In the genomic region with DNA sequence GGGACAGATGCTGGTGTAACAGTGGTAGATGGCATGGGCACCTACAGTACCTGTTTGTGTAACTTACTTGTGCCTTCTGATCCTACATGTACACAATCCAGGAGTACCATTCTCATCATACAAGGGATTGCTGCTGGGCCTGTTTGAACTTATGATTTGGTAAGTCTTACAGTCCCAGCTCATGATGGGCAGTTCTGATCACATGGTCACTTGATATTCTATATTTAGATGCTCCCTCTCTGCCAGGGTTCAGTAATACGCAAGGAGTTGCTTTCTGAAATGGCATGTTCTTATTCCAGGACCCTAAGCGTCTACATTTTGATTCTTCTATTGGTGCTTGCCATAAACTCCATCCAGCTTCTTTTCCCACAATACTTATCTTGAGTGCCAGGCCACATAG, we compare ENCODE assay signal across 25 cellular contexts.
"Had no signal": no experiment of that assay in that cellular context is flagged by ENCODE, and none has a peak within 500 bp of the region (broad histone marks: within the 10 kb centered on the region; RNA-seq: fewer than 3 reads in every experiment).

No MANE protein-coding gene starts in this region.

- DNase-seq: head of caudate nucleus; islet precursor cell; mesendoderm; naive B cell; natural killer cell; nephron progenitor cell; occipital lobe; retina; right lobe of liver; stimulated activated CD4-positive, alpha-beta T cell treated with anti-CD3 and anti-CD28 coated beads, Interleukin-1b, Interleukin-23, amount 100 ng/mL, for 48 hours; stimulated activated CD4-positive, alpha-beta T cell treated with anti-CD3 and anti-CD28 coated beads, Interleukin-2, amount 100 ng/mL, for 48 hours; stimulated activated CD4-positive, alpha-beta T cell treated with anti-CD3 and anti-CD28 coated beads, Interleukin-4, amount 100 ng/mL, for 4 hours; stimulated activated CD8-positive, alpha-beta memory T cell treated with anti-CD3 and anti-CD28 coated beads, Interleukin-4, amount 100 ng/mL, for 48 hours; stimulated activated naive CD4-positive, alpha-beta T cell treated with Interleukin-2 at 50 U/mL for 16 hours; stimulated activated naive CD8-positive, alpha-beta T cell treated with anti-CD3 and anti-CD28 coated beads, Interleukin-15, amount 100 ng/mL, for 72 hours; substantia nigra; uterus had no signal

- H3K4me1 ChIP-seq: right lobe of liver, tibial nerve, uterus had no signal

- H3K4me3 ChIP-seq: hepatocyte, lung, neural progenitor cell, right lobe of liver, smooth muscle cell, tibial nerve, uterus had no signal

- ATAC-seq: left lobe of liver; natural killer cell; right lobe of liver; stimulated activated memory B cell treated with anti-CD40 and anti-IgM and Interleukin-4, amounts not matched to agents 10 μg/mL and 1 μg/mL and 100 μg/mL, for 72 hours; stimulated activated naive CD8-positive, alpha-beta T cell treated with anti-CD3 and anti-CD28 coated beads, Interleukin-15, amount 100 ng/mL, for 72 hours had no signal

- H3K27ac ChIP-seq: hepatocyte, neural progenitor cell, neutrophil, right lobe of liver, tibial nerve, uterus had no signal

- H3K36me3 ChIP-seq: neural progenitor cell, neutrophil, right lobe of liver, tibial nerve, uterus had no signal

- H3K9me3 ChIP-seq: neutrophil, right lobe of liver, tibial nerve, uterus had no signal

- H3K27me3 ChIP-seq: hepatocyte, neural progenitor cell, neutrophil, right lobe of liver, uterus had no signal
